In genomic region chr2:212854116-212854515, GRCh38 we compare ENCODE assay signal across 33 cellular contexts.
"Had no signal": no experiment of that assay in that cellular context is flagged by ENCODE, and none has a peak within 500 bp of the region (broad histone marks: within the 10 kb centered on the region; RNA-seq: fewer than 3 reads in every experiment).

No MANE protein-coding gene starts in this region.

- H3K36me3 ChIP-seq: ascending aorta, breast epithelium, esophagus squamous epithelium, WERI-Rb-1 had no signal

- H3K27ac ChIP-seq: ascending aorta, breast epithelium, coronary artery, dorsolateral prefrontal cortex, esophagus squamous epithelium, WERI-Rb-1 had no signal

- H3K27ac Mint-ChIP-seq: activated B cell treated with CpG ODN at 0.5 μM for 24 hours; activated CD8-positive, alpha-beta memory T cell treated with anti-CD3 and anti-CD28 coated beads, Interleukin-2, amount 10 ng/mL, durations not matched to agents 7 days and 5 days; activated CD8-positive, alpha-beta T cell treated with anti-CD3 and anti-CD28 coated beads, Interleukin-2, amount 10 ng/mL, durations not matched to agents 7 days and 5 days; activated naive CD4-positive, alpha-beta T cell treated with anti-CD3 and anti-CD28 coated beads, Interleukin-2, amount 10 ng/mL, durations not matched to agents 7 days and 5 days; activated naive CD4-positive, alpha-beta T cell treated with anti-CD3 and anti-CD28 coated beads, Interleukin-2, amount 50 U/mL, for 72 hours; activated naive CD8-positive, alpha-beta T cell treated with anti-CD3 and anti-CD28 coated beads, Interleukin-2, amount 10 ng/mL, durations not matched to agents 7 days and 5 days; activated T-helper 1 cell treated with anti-CD3 and anti-CD28 coated beads, Interleukin-12 subunit alpha, Interleukin-12 subunit beta, Interleukin-2, Interleukin-4 antibody, amounts not matched to agents 30 ng/mL and 10 ng/mL and 1 ng/mL, durations not matched to agents 14 hours and 24 hours and 36 hours; activated T-helper 2 cell treated with anti-CD3 and anti-CD28 coated beads, Interferon-gamma antibody, Interleukin-2, Interleukin-4, amounts not matched to agents 10 μg/mL and 5 μg/mL and 100 μg/mL, durations not matched to agents 14 hours and 24 hours and 36 hours; brain; dendritic cell treated with granulocyte-macrophage colony-stimulating factor and Interleukin-4, amounts not matched to agents 40 ng/mL and 50 ng/mL, for 4 days; endodermal cell; T-helper 17 cell; T-helper 2 cell treated with Interferon-gamma antibody and Interleukin-4, amounts not matched to agents 5 μg/mL and 100 μg/mL, for 36 hours had no signal

- H3K4me1 Mint-ChIP-seq: activated B cell treated with CpG ODN at 0.5 μM for 24 hours; activated CD8-positive, alpha-beta memory T cell treated with anti-CD3 and anti-CD28 coated beads, Interleukin-2, amount 10 ng/mL, durations not matched to agents 7 days and 5 days; activated naive CD4-positive, alpha-beta T cell treated with anti-CD3 and anti-CD28 coated beads, Interleukin-2, amount 10 ng/mL, durations not matched to agents 7 days and 5 days; brain; central memory CD8-positive, alpha-beta T cell; endodermal cell; T-helper 17 cell had no signal

- H3K9me3 ChIP-seq: ascending aorta, breast epithelium, esophagus squamous epithelium had no signal

- H3K27me3 Mint-ChIP-seq: activated B cell treated with CpG ODN at 0.5 μM for 24 hours; activated CD8-positive, alpha-beta memory T cell treated with anti-CD3 and anti-CD28 coated beads, Interleukin-2, amount 10 ng/mL, durations not matched to agents 7 days and 5 days; activated naive CD4-positive, alpha-beta T cell treated with anti-CD3 and anti-CD28 coated beads, Interleukin-2, amount 10 ng/mL, durations not matched to agents 7 days and 5 days; activated naive CD8-positive, alpha-beta T cell treated with anti-CD3 and anti-CD28 coated beads, Interleukin-2, amount 10 ng/mL, durations not matched to agents 7 days and 5 days; central memory CD8-positive, alpha-beta T cell; dendritic cell treated with granulocyte-macrophage colony-stimulating factor and Interleukin-4, amounts not matched to agents 40 ng/mL and 50 ng/mL, for 4 days; T-helper 17 cell had no signal

- ATAC-seq: activated CD4-positive, CD25-positive, alpha-beta regulatory T cell treated with anti-CD3 and anti-CD28 coated beads, Interleukin-2, amount 50 U/mL, for 24 hours; activated CD8-positive, alpha-beta memory T cell treated with anti-CD3 and anti-CD28 coated beads, Interleukin-2, amount 10 ng/mL, durations not matched to agents 7 days and 5 days; activated CD8-positive, alpha-beta T cell treated with anti-CD3 and anti-CD28 coated beads, Interleukin-2, amount 10 ng/mL, durations not matched to agents 7 days and 5 days; activated naive CD4-positive, alpha-beta T cell treated with anti-CD3 and anti-CD28 coated beads, Interleukin-2, amount 50 U/mL, for 72 hours; T-helper 17 cell had no signal

- H3K4me3 ChIP-seq: ascending aorta, breast epithelium, coronary artery, dorsolateral prefrontal cortex, esophagus squamous epithelium had no signal

- H3K36me3 Mint-ChIP-seq: activated CD8-positive, alpha-beta memory T cell treated with anti-CD3 and anti-CD28 coated beads, Interleukin-2, amount 10 ng/mL, durations not matched to agents 7 days and 5 days; activated naive CD4-positive, alpha-beta T cell treated with anti-CD3 and anti-CD28 coated beads, Interleukin-2, amount 10 ng/mL, durations not matched to agents 7 days and 5 days; brain had no signal

- H3K27me3 ChIP-seq: ascending aorta, breast epithelium, dorsolateral prefrontal cortex, esophagus squamous epithelium had no signal

- DNase-seq: activated B cell treated with CpG ODN at 0.5 μM for 24 hours; activated CD4-positive, alpha-beta T cell treated with anti-CD3 and anti-CD28 coated beads for 48 hours; activated CD4-positive, alpha-beta T cell treated with anti-CD3 and anti-CD28 coated beads, Interleukin-2, amount 50 U/mL, for 1 hour; activated CD4-positive, alpha-beta T cell treated with anti-CD3 and anti-CD28 coated beads, Interleukin-2, amount 50 U/mL, for 48 hours; activated CD8-positive, alpha-beta memory T cell treated with anti-CD3 and anti-CD28 coated beads, Interleukin-2, amount 10 ng/mL, durations not matched to agents 7 days and 5 days; activated CD8-positive, alpha-beta memory T cell treated with anti-CD3 and anti-CD28 coated beads, Interleukin-2, amount 50 U/mL, for 4 hours; activated CD8-positive, alpha-beta T cell treated with anti-CD3 and anti-CD28 coated beads, Interleukin-2, amount 10 ng/mL, durations not matched to agents 7 days and 5 days; activated gamma-delta T cell; activated naive CD4-positive, alpha-beta T cell; activated naive CD4-positive, alpha-beta T cell treated with anti-CD3 and anti-CD28 coated beads, Interleukin-2, amount 10 ng/mL, durations not matched to agents 7 days and 5 days; activated naive CD8-positive, alpha-beta T cell treated with anti-CD3 and anti-CD28 coated beads, Interleukin-2, amount 10 ng/mL, durations not matched to agents 7 days and 5 days; activated T-cell treated with anti-CD3 and anti-CD28 coated beads, Interleukin-2, amount 50 U/mL, for 1 hour; activated T-cell treated with anti-CD3 and anti-CD28 coated beads, Interleukin-2, amount 50 U/mL, for 48 hours; dorsolateral prefrontal cortex; effector memory CD4-positive, alpha-beta T cell; endodermal cell; esophagus squamous epithelium; head of caudate nucleus; T-helper 1 cell; T-helper 17 cell; T1000; WERI-Rb-1 had no signal

- H3K4me3 Mint-ChIP-seq: activated B cell treated with CpG ODN at 0.5 μM for 24 hours; activated CD8-positive, alpha-beta memory T cell treated with anti-CD3 and anti-CD28 coated beads, Interleukin-2, amount 10 ng/mL, durations not matched to agents 7 days and 5 days; activated CD8-positive, alpha-beta T cell treated with anti-CD3 and anti-CD28 coated beads, Interleukin-2, amount 10 ng/mL, durations not matched to agents 7 days and 5 days; activated naive CD4-positive, alpha-beta T cell treated with anti-CD3 and anti-CD28 coated beads, Interleukin-2, amount 10 ng/mL, durations not matched to agents 7 days and 5 days; activated naive CD8-positive, alpha-beta T cell treated with anti-CD3 and anti-CD28 coated beads, Interleukin-2, amount 10 ng/mL, durations not matched to agents 7 days and 5 days; activated T-helper 1 cell treated with anti-CD3 and anti-CD28 coated beads, Interleukin-12 subunit alpha, Interleukin-12 subunit beta, Interleukin-2, Interleukin-4 antibody, amounts not matched to agents 30 ng/mL and 10 ng/mL and 1 ng/mL, durations not matched to agents 14 hours and 24 hours and 36 hours; brain; central memory CD8-positive, alpha-beta T cell; dendritic cell treated with granulocyte-macrophage colony-stimulating factor and Interleukin-4, amounts not matched to agents 40 ng/mL and 50 ng/mL, for 4 days; endodermal cell; T-helper 17 cell; T-helper 2 cell treated with Interferon-gamma antibody and Interleukin-4, amounts not matched to agents 5 μg/mL and 100 μg/mL, for 36 hours had no signal

- H3K4me1 ChIP-seq: ascending aorta, breast epithelium, esophagus squamous epithelium had no signal

- H3K9me3 Mint-ChIP-seq: activated T-helper 2 cell treated with anti-CD3 and anti-CD28 coated beads, Interferon-gamma antibody, Interleukin-2, Interleukin-4, amounts not matched to agents 10 μg/mL and 5 μg/mL and 100 μg/mL, durations not matched to agents 14 hours and 24 hours and 36 hours; T-helper 2 cell treated with Interferon-gamma antibody and Interleukin-4, amounts not matched to agents 5 μg/mL and 100 μg/mL, for 36 hours had no signal
